ENCODE assay signal across 8 cellular contexts in genomic region chr4:42151568-42152506, GRCh38. TPM values are rescaled to one million over a fixed set of nuclear protein-coding genes. Genes with fewer than 3 reads are reported as not detected.
DNase-seq lines count a peak whose midpoint lies in the region; ATAC-seq and TF ChIP-seq lines count a peak whose summit lies in the region.

No MANE protein-coding gene starts in this region.

- no peak overlapping the region for H3K27ac ChIP-seq in heart right ventricle

- peaks cover 2 to 21% (median 13%) of the 10 kb centered on the region in 9 donors for H3K4me1 ChIP-seq in heart right ventricle

- H3K27me3 Mint-ChIP-seq in stimulated activated memory B cell treated with anti-CD40 and anti-IgM and Interleukin-4, amounts not matched to agents 10 μg/mL and 1 μg/mL and 100 μg/mL, for 72 hours: peaks cover 32% of the 10 kb centered on the region

- WGBS in heart right ventricle, 2 donors: 1% methylated on average over 78 to 122 of the region's 122 CpGs

- H3K4me1 Mint-ChIP-seq in stimulated activated memory B cell treated with anti-CD40 and anti-IgM and Interleukin-4, amounts not matched to agents 10 μg/mL and 1 μg/mL and 100 μg/mL, for 72 hours: peaks cover 36% of the 10 kb centered on the region

- ATAC-seq in heart right ventricle: peak in 3 of 8 donors; percentile 33 to 51 (median 34)
- no peak for ATAC-seq in Right ventricle myocardium inferior
- ATAC-seq in HG02852 (IDR thresholded peaks at IDR 0.05; ENCODE audit: unreplicated experiment): peak; percentile 50
- ATAC-seq in left lobe of liver: peak; percentile 34
- peak; percentile 80 for ATAC-seq in stimulated activated memory B cell treated with anti-CD40 and anti-IgM and Interleukin-4, amounts not matched to agents 10 μg/mL and 1 μg/mL and 100 μg/mL, for 72 hours

- H3K36me3 Mint-ChIP-seq in stimulated activated memory B cell treated with anti-CD40 and anti-IgM and Interleukin-4, amounts not matched to agents 10 μg/mL and 1 μg/mL and 100 μg/mL, for 72 hours: peaks cover 5% of the 10 kb centered on the region

- H3K4me3 ChIP-seq in heart right ventricle: peak overlapping the region; percentile 29 to 53 (median 45)

- no peaks in the 10 kb centered on the region for H3K9me3 Mint-ChIP-seq in stimulated activated memory B cell treated with anti-CD40 and anti-IgM and Interleukin-4, amounts not matched to agents 10 μg/mL and 1 μg/mL and 100 μg/mL, for 72 hours

- H3K27ac Mint-ChIP-seq in stimulated activated memory B cell treated with anti-CD40 and anti-IgM and Interleukin-4, amounts not matched to agents 10 μg/mL and 1 μg/mL and 100 μg/mL, for 72 hours: peak overlapping the region; percentile 82

- H3K9me3 ChIP-seq in heart right ventricle: no peaks in the 10 kb centered on the region

- TF ChIP-seq CTCF in heart right ventricle (IDR thresholded peaks at IDR 0.05): no peak

- intact Hi-C loops in heart right ventricle (cut with DNase I): no loop called here
- intact Hi-C loops in Right ventricle myocardium inferior (cut with DNase I): no loop called here

- DNase-seq in heart right ventricle (no peak), Right ventricle myocardium inferior (ENCODE audit: missing footprints) (no peak), NCI-H2171 treated with DMSO at 0.1 percent for 48 hours (lab: John Stamatoyannopoulos, UW) (peak; percentile 79), left lobe of liver (ENCODE audit: low spot score) (no peak), G401 (ENCODE audit: low spot score) (no peak)
- DNase-seq in activated naive CD4-positive, alpha-beta T cell treated with anti-CD3 and anti-CD28 coated beads, Interleukin-2, amount 50 U/mL, for 16 hours: peak; percentile 34

- peak overlapping the region; percentile 89 for H3K4me3 Mint-ChIP-seq in stimulated activated memory B cell treated with anti-CD40 and anti-IgM and Interleukin-4, amounts not matched to agents 10 μg/mL and 1 μg/mL and 100 μg/mL, for 72 hours

- in situ Hi-C loops in G401 (cut with HindIII; ENCODE audit: low sequenced_read_pairs): no loop called here

- H3K36me3 ChIP-seq in heart right ventricle: no peaks in the 10 kb centered on the region

- H3K27me3 ChIP-seq in heart right ventricle: peaks cover 19 to 92% (median 79%) of the 10 kb centered on the region in 7 donors

RNA-seq across cellular contexts. Expression of gene BEND4, which starts 0.6 kb away (rescaled TPM):
- total RNA-seq in heart right ventricle: under 1 TPM in 4 of 10 donors, not detected in 6; 0.02 to 0.19 (median 0.05) TPM
- under 1 TPM in 1 of 2 donors, not detected in 1; under 0.01 TPM for polyA plus RNA-seq in heart right ventricle
- total RNA-seq in Right ventricle myocardium inferior: 0.05 TPM
- 0.18 TPM for total RNA-seq in left lobe of liver
- 0.03 and 0.12 TPM in 2 replicates for total RNA-seq in G401 (2014; rRNA removed; shearing (Covaris generic))

Comparison
In these comparisons a context has a peak if more than half of its experiments do, and no peak if none do; other contexts are left out.
1. DNase-seq: peak in NCI-H2171 treated with DMSO at 0.1 percent for 48 hours (single experiment) and activated naive CD4-positive, alpha-beta T cell treated with anti-CD3 and anti-CD28 coated beads, Interleukin-2, amount 50 U/mL, for 16 hours (single experiment); none in heart right ventricle (0 of 2), Right ventricle myocardium inferior (single experiment), left lobe of liver (single experiment) and G401 (single experiment).